ENCODE assay signal across 10 cellular contexts in genomic region chr11:66542362-66542761, GRCh38. TPM values are rescaled to one million over a fixed set of nuclear protein-coding genes. Genes with fewer than 3 reads are reported as not detected.
DNase-seq lines count a peak whose midpoint lies in the region; ATAC-seq lines count a peak whose summit lies in the region.
"Had no signal": no experiment of that assay in that cellular context is flagged by ENCODE, and none has a peak within 500 bp of the region (broad histone marks: within the 10 kb centered on the region; RNA-seq: fewer than 3 reads in every experiment).

No MANE protein-coding gene starts in this region.

- H3K36me3 Mint-ChIP-seq in activated T-helper 17 cell treated with anti-CD3 and anti-CD28 coated beads, Interleukin-2, amount 50 U/mL, for 72 hours (ENCODE audit: low read depth) = peaks cover 44% of the 10 kb centered on the region
- H3K36me3 Mint-ChIP-seq in memory B cell = peaks cover 22% of the 10 kb centered on the region

- no peaks in the 10 kb centered on the region for H3K27me3 Mint-ChIP-seq in activated T-helper 17 cell treated with anti-CD3 and anti-CD28 coated beads, Interleukin-2, amount 50 U/mL, for 72 hours
- no peaks in the 10 kb centered on the region for H3K27me3 Mint-ChIP-seq in memory B cell

- ATAC-seq in activated T-helper 17 cell treated with anti-CD3 and anti-CD28 coated beads, Interleukin-2, amount 50 U/mL, for 72 hours (replicated peaks) = no peak
- ATAC-seq in memory B cell (ENCODE audit: low read depth) (no peak), HG03565 (IDR thresholded peaks at IDR 0.05; ENCODE audit: unreplicated experiment) (no peak)

- peak overlapping the region; percentile 95 for H3K4me3 Mint-ChIP-seq in activated T-helper 17 cell treated with anti-CD3 and anti-CD28 coated beads, Interleukin-2, amount 50 U/mL, for 72 hours
- peak overlapping the region; percentile 2 for H3K4me3 Mint-ChIP-seq in memory B cell

- H3K4me1 Mint-ChIP-seq in activated T-helper 17 cell treated with anti-CD3 and anti-CD28 coated beads, Interleukin-2, amount 50 U/mL, for 72 hours = peaks cover 31% of the 10 kb centered on the region
- H3K4me1 Mint-ChIP-seq in memory B cell = peaks cover 24% of the 10 kb centered on the region

- DNase-seq in AG08396 (ENCODE audit: low spot score) (peak; percentile 49), ELR (ENCODE audit: low read depth) (peak; percentile 41), memory B cell (ENCODE audit: low spot score in 2 of 2) (no peak), NCI-H524 treated with DMSO at 0.1 percent for 48 hours (lab: John Stamatoyannopoulos, UW) (no peak), dermis blood vessel endothelial cell (no peak), NCI-H774 (lab: John Stamatoyannopoulos, UW) (no peak)
- DNase-seq: NCI-H187 treated with DMSO at 0.1 percent for 48 hours had no signal

- no peaks in the 10 kb centered on the region for H3K9me3 Mint-ChIP-seq in activated T-helper 17 cell treated with anti-CD3 and anti-CD28 coated beads, Interleukin-2, amount 50 U/mL, for 72 hours
- H3K9me3 Mint-ChIP-seq in memory B cell = no peaks in the 10 kb centered on the region

- H3K27ac Mint-ChIP-seq in activated T-helper 17 cell treated with anti-CD3 and anti-CD28 coated beads, Interleukin-2, amount 50 U/mL, for 72 hours = peak overlapping the region; percentile 85
- peak overlapping the region; percentile 84 for H3K27ac Mint-ChIP-seq in memory B cell

RNA-seq across cellular contexts. Expression of gene ZDHHC24, which starts 3.5 kb away (rescaled TPM):
- total RNA-seq in activated T-helper 17 cell treated with anti-CD3 and anti-CD28 coated beads, Interleukin-2, amount 50 U/mL, for 72 hours = 10 to 100 TPM in 1 of 2 donors, 1 to 10 TPM in 1; 8.7 to 12.6 TPM
- 26.2 and 33.0 TPM in 2 replicates for total RNA-seq in dermis blood vessel endothelial cell

RNA-seq across cellular contexts. Expression of gene ACTN3, which starts 4.3 kb away (rescaled TPM):
- 1 to 10 TPM in 1 of 2 donors, under 1 TPM in 1; 0.58 to 3.0 TPM for total RNA-seq in activated T-helper 17 cell treated with anti-CD3 and anti-CD28 coated beads, Interleukin-2, amount 50 U/mL, for 72 hours
- under 0.01 and 0.14 TPM in 2 replicates for total RNA-seq in dermis blood vessel endothelial cell
- total RNA-seq: urinary bladder had no signal

RNA-seq across cellular contexts. Expression of gene CTSF, which starts 26.0 kb away (rescaled TPM):
- total RNA-seq in activated T-helper 17 cell treated with anti-CD3 and anti-CD28 coated beads, Interleukin-2, amount 50 U/mL, for 72 hours = 10 to 100 TPM in 1 of 2 donors, 1 to 10 TPM in 1; 4.1 to 12.9 TPM
- total RNA-seq in dermis blood vessel endothelial cell = 27.8 and 63.5 TPM in 2 replicates

RNA-seq across cellular contexts. Expression of gene BBS1, which starts 31.9 kb away (rescaled TPM):
- total RNA-seq in activated T-helper 17 cell treated with anti-CD3 and anti-CD28 coated beads, Interleukin-2, amount 50 U/mL, for 72 hours = 10 to 100 TPM; 16.4 to 17.2 TPM
- 28.6 and 36.8 TPM in 2 replicates for total RNA-seq in dermis blood vessel endothelial cell

RNA-seq across cellular contexts. Expression of gene CCDC87, which starts 50.5 kb away (rescaled TPM):
- under 1 TPM; 0.11 to 0.15 TPM for total RNA-seq in activated T-helper 17 cell treated with anti-CD3 and anti-CD28 coated beads, Interleukin-2, amount 50 U/mL, for 72 hours
- total RNA-seq in dermis blood vessel endothelial cell = 0.17 and 0.28 TPM in 2 replicates
- total RNA-seq: urinary bladder had no signal

Comparison
In these comparisons a context has a peak if more than half of its experiments do, and no peak if none do; other contexts are left out.
1. DNase-seq: peak in AG08396 (single experiment) and ELR (single experiment); none in memory B cell (0 of 2), NCI-H524 treated with DMSO at 0.1 percent for 48 hours (single experiment), dermis blood vessel endothelial cell (single experiment) and NCI-H774 (single experiment).